Comparison of ENCODE assay signal across 33 cellular contexts in genomic region chr17:68634345-68634876, GRCh38. TPM values are rescaled to one million over a fixed set of nuclear protein-coding genes. Genes with fewer than 3 reads are reported as not detected.
"Had no signal": no experiment of that assay in that cellular context is flagged by ENCODE, and none has a peak within 500 bp of the region (broad histone marks: within the 10 kb centered on the region; RNA-seq: fewer than 3 reads in every experiment).

No MANE protein-coding gene starts in this region.

- H3K4me1 ChIP-seq: heart right ventricle had no signal

- H3K36me3 Mint-ChIP-seq: activated naive CD8-positive, alpha-beta T cell had no signal

- H3K27ac Mint-ChIP-seq: activated B cell treated with CpG ODN at 0.5 μM for 24 hours; activated CD4-positive, alpha-beta memory T cell treated with anti-CD3 and anti-CD28 coated beads, Interleukin-2, amount 10 ng/mL, durations not matched to agents 7 days and 5 days; activated naive CD8-positive, alpha-beta T cell; activated T-cell treated with anti-CD3 and anti-CD28 coated beads, Interleukin-2, amount 50 U/mL, for 24 hours; activated T-cell treated with anti-CD3 and anti-CD28 coated beads, Interleukin-2, amount 50 U/mL, for 72 hours; activated T-helper 17 cell treated with anti-CD3 and anti-CD28 coated beads, Interleukin-2, amount 50 U/mL, for 72 hours; dendritic cell treated with granulocyte-macrophage colony-stimulating factor and Interleukin-4, amounts not matched to agents 40 ng/mL and 50 ng/mL, for 4 days; endodermal cell; T-helper 2 cell treated with Interferon-gamma antibody and Interleukin-4, amounts not matched to agents 5 μg/mL and 100 μg/mL, for 36 hours had no signal

- H3K4me3 Mint-ChIP-seq: activated B cell treated with CpG ODN at 0.5 μM for 24 hours; activated CD4-positive, alpha-beta memory T cell treated with anti-CD3 and anti-CD28 coated beads, Interleukin-2, amount 10 ng/mL, durations not matched to agents 7 days and 5 days; activated naive CD8-positive, alpha-beta T cell; activated T-cell treated with anti-CD3 and anti-CD28 coated beads, Interleukin-2, amount 50 U/mL, for 24 hours; activated T-cell treated with anti-CD3 and anti-CD28 coated beads, Interleukin-2, amount 50 U/mL, for 72 hours; activated T-helper 17 cell treated with anti-CD3 and anti-CD28 coated beads, Interleukin-2, amount 50 U/mL, for 72 hours; central memory CD8-positive, alpha-beta T cell; dendritic cell treated with granulocyte-macrophage colony-stimulating factor and Interleukin-4, amounts not matched to agents 40 ng/mL and 50 ng/mL, for 4 days; endodermal cell; T-helper 2 cell treated with Interferon-gamma antibody and Interleukin-4, amounts not matched to agents 5 μg/mL and 100 μg/mL, for 36 hours had no signal

- H3K79me2 ChIP-seq: hepatocyte had no signal

- H2AFZ ChIP-seq: hepatocyte had no signal

- H3K4me3 ChIP-seq: coronary artery, dorsolateral prefrontal cortex, heart right ventricle, hepatocyte had no signal

- DNase-seq: activated B cell treated with CpG ODN at 0.5 μM for 24 hours; activated CD4-positive, alpha-beta memory T cell treated with anti-CD3 and anti-CD28 coated beads, Interleukin-2, amount 10 ng/mL, durations not matched to agents 7 days and 5 days; activated CD4-positive, alpha-beta T cell treated with anti-CD3 and anti-CD28 coated beads for 48 hours; activated CD4-positive, alpha-beta T cell treated with anti-CD3 and anti-CD28 coated beads, Interleukin-2, amount 50 U/mL, for 4 hours; activated CD8-positive, alpha-beta memory T cell treated with anti-CD3 and anti-CD28 coated beads, Interleukin-2, amount 50 U/mL, for 48 hours; activated effector memory CD4-positive, alpha-beta T cell treated with Interleukin-2 at 50 U/mL for 16 hours; activated gamma-delta T cell treated with Interleukin-2 at 50 U/mL for 16 hours; activated naive CD4-positive, alpha-beta T cell treated with anti-CD3 and anti-CD28 coated beads, Interleukin-2, amount 50 U/mL, for 16 hours; activated naive CD4-positive, alpha-beta T cell treated with Interleukin-2 at 50 U/mL for 16 hours; activated T-cell treated with anti-CD3 and anti-CD28 coated beads for 4 hours; activated T-cell treated with anti-CD3 and anti-CD28 coated beads, Interleukin-2, amount 50 U/mL, for 24 hours; activated T-cell treated with anti-CD3 and anti-CD28 coated beads, Interleukin-2, amount 50 U/mL, for 72 hours; amniotic stem cell; anterior cingulate cortex; brain microvascular endothelial cell; dorsolateral prefrontal cortex; effector memory CD4-positive, alpha-beta T cell; endodermal cell; foreskin fibroblast; glutamatergic neuron; heart right ventricle; T1000; WERI-Rb-1 had no signal

- ATAC-seq: activated CD4-positive, CD25-positive, alpha-beta regulatory T cell treated with anti-CD3 and anti-CD28 coated beads, Interleukin-2, amount 50 U/mL, for 24 hours; activated T-cell treated with anti-CD3 and anti-CD28 coated beads, Interleukin-2, amount 50 U/mL, for 72 hours; activated T-helper 17 cell treated with anti-CD3 and anti-CD28 coated beads, Interleukin-2, amount 50 U/mL, for 72 hours; esophagus mucosa; heart right ventricle had no signal

- H3K36me3 ChIP-seq: brain microvascular endothelial cell, heart right ventricle, WERI-Rb-1 had no signal

- H3K27me3 Mint-ChIP-seq: activated naive CD8-positive, alpha-beta T cell; dendritic cell treated with granulocyte-macrophage colony-stimulating factor and Interleukin-4, amounts not matched to agents 40 ng/mL and 50 ng/mL, for 4 days had no signal

- H3K9me3 Mint-ChIP-seq: activated CD4-positive, alpha-beta memory T cell treated with anti-CD3 and anti-CD28 coated beads, Interleukin-2, amount 10 ng/mL, durations not matched to agents 7 days and 5 days; central memory CD8-positive, alpha-beta T cell; T-helper 2 cell treated with Interferon-gamma antibody and Interleukin-4, amounts not matched to agents 5 μg/mL and 100 μg/mL, for 36 hours had no signal

- H3K27me3 ChIP-seq: brain microvascular endothelial cell, heart right ventricle, hepatocyte had no signal

- H3K27ac ChIP-seq: brain microvascular endothelial cell, coronary artery, dorsolateral prefrontal cortex, heart right ventricle, hepatocyte, WERI-Rb-1 had no signal

- H3K4me1 Mint-ChIP-seq: activated B cell treated with CpG ODN at 0.5 μM for 24 hours; activated CD4-positive, alpha-beta memory T cell treated with anti-CD3 and anti-CD28 coated beads, Interleukin-2, amount 10 ng/mL, durations not matched to agents 7 days and 5 days; activated T-helper 17 cell treated with anti-CD3 and anti-CD28 coated beads, Interleukin-2, amount 50 U/mL, for 72 hours; central memory CD8-positive, alpha-beta T cell; endodermal cell had no signal

- H3K9me3 ChIP-seq: heart right ventricle had no signal

- H3K4me2 ChIP-seq: hepatocyte had no signal

RNA-seq across cellular contexts. Expression of gene FAM20A, which starts 33.2 kb away (rescaled TPM):
- total RNA-seq: activated B cell treated with CpG ODN at 0.5 μM for 24 hours; activated CD4-positive, alpha-beta memory T cell treated with anti-CD3 and anti-CD28 coated beads, Interleukin-2, amount 10 ng/mL, durations not matched to agents 7 days and 5 days; activated T-cell treated with anti-CD3 and anti-CD28 coated beads, Interleukin-2, amount 50 U/mL, for 72 hours; activated T-helper 17 cell treated with anti-CD3 and anti-CD28 coated beads, Interleukin-2, amount 50 U/mL, for 72 hours; epithelial cell of proximal tubule had no signal
